In genomic region chr5:126811515-126812198, GRCh38 we compare ENCODE assay signal across 9 cellular contexts. TPM values are rescaled to one million over a fixed set of nuclear protein-coding genes. Genes with fewer than 3 reads are reported as not detected.
DNase-seq lines count a peak whose midpoint lies in the region; ATAC-seq lines count a peak whose summit lies in the region.
"Had no signal": no experiment of that assay in that cellular context is flagged by ENCODE, and none has a peak within 500 bp of the region (broad histone marks: within the 10 kb centered on the region; RNA-seq: fewer than 3 reads in every experiment).

No MANE protein-coding gene starts in this region.

- H3K4me2 ChIP-seq in BLaER1 treated with 17β-estradiol and CSF1 and Interleukin-3, amounts not matched to agents 10 nM and 100 nM, result peak overlapping the region in 6 of 11 experiments; percentile 25 to 81 (median 62); a peak in 11 of 22 replicates

- peak overlapping the region in 1 of 10 experiments; percentile 18; a peak in 1 of 20 replicates for H3K4me3 ChIP-seq in BLaER1 treated with 17β-estradiol and CSF1 and Interleukin-3, amounts not matched to agents 10 nM and 100 nM

- DNase-seq in activated naive CD4-positive, alpha-beta T cell treated with Interleukin-2 at 50 U/mL for 16 hours, result peak; percentile 33
- peak in 1 of 2 donors; percentile 20 for DNase-seq in memory B cell (ENCODE audit: low spot score in 2 of 2)
- DNase-seq in occipital lobe (lab: John Stamatoyannopoulos, UW), result no peak
- no peak for DNase-seq in NCI-H1930 (lab: John Stamatoyannopoulos, UW)
- DNase-seq in NCI-H2196 (lab: John Stamatoyannopoulos, UW; ENCODE audit: unreplicated experiment), result no peak

- ATAC-seq in HG03520 (IDR thresholded peaks at IDR 0.05; ENCODE audit: unreplicated experiment), result peak; percentile 57
- peak; percentile 60 for ATAC-seq in memory B cell (ENCODE audit: low read depth)
- ATAC-seq in GM18858 (IDR thresholded peaks at IDR 0.05; ENCODE audit: unreplicated experiment), result no peak

- peaks cover 0 to 99% (median 93%) of the 10 kb centered on the region in 11 experiments; a peak in 19 of 22 replicates for H3K36me3 ChIP-seq in BLaER1 treated with 17β-estradiol and CSF1 and Interleukin-3, amounts not matched to agents 10 nM and 100 nM

- peak overlapping the region in 5 of 11 experiments; percentile 39 to 71 (median 42); a peak in 11 of 22 replicates for H3K27ac ChIP-seq in BLaER1 treated with 17β-estradiol and CSF1 and Interleukin-3, amounts not matched to agents 10 nM and 100 nM
- H3K27ac ChIP-seq: parathyroid adenoma had no signal

- peaks cover 13 to 92% (median 50%) of the 10 kb centered on the region in 10 experiments for H3K4me1 ChIP-seq in BLaER1 treated with 17β-estradiol and CSF1 and Interleukin-3, amounts not matched to agents 10 nM and 100 nM
- H3K4me1 ChIP-seq: parathyroid adenoma had no signal

- H4K20me1 ChIP-seq in BLaER1 treated with 17β-estradiol and CSF1 and Interleukin-3, amounts not matched to agents 10 nM and 100 nM, result peaks cover 0 to 86% (median 43%) of the 10 kb centered on the region in 11 experiments; a peak in 14 of 22 replicates

- H3K36me3 Mint-ChIP-seq in memory B cell, result peaks cover 7% of the 10 kb centered on the region

- H3K4me3 Mint-ChIP-seq in memory B cell, result peak overlapping the region; percentile 43

- peaks cover 22% of the 10 kb centered on the region for H3K4me1 Mint-ChIP-seq in memory B cell

- no peaks in the 10 kb centered on the region for H3K9me3 ChIP-seq in BLaER1 treated with 17β-estradiol and CSF1 and Interleukin-3, amounts not matched to agents 10 nM and 100 nM (replicated peaks in 1 of 11)

- H3K9ac ChIP-seq in BLaER1 treated with 17β-estradiol and CSF1 and Interleukin-3, amounts not matched to agents 10 nM and 100 nM, result peak overlapping the region in 3 of 11 experiments; percentile 6 to 38 (median 38); a peak in 6 of 22 replicates
- H3K9ac ChIP-seq: parathyroid adenoma had no signal

- H3K27me3 Mint-ChIP-seq in memory B cell, result no peaks in the 10 kb centered on the region

- no peaks in the 10 kb centered on the region for H3K27me3 ChIP-seq in BLaER1 treated with 17β-estradiol and CSF1 and Interleukin-3, amounts not matched to agents 10 nM and 100 nM

- H3K9me3 Mint-ChIP-seq in memory B cell, result no peaks in the 10 kb centered on the region

- peak overlapping the region; percentile 96 for H3K27ac Mint-ChIP-seq in memory B cell

RNA-seq across cellular contexts. Expression of gene LMNB1, which starts 34.7 kb away (rescaled TPM):
- total RNA-seq in occipital lobe, result 76.7 TPM
